Comparison of ENCODE assay signal across 11 cellular contexts in the genomic region with DNA sequence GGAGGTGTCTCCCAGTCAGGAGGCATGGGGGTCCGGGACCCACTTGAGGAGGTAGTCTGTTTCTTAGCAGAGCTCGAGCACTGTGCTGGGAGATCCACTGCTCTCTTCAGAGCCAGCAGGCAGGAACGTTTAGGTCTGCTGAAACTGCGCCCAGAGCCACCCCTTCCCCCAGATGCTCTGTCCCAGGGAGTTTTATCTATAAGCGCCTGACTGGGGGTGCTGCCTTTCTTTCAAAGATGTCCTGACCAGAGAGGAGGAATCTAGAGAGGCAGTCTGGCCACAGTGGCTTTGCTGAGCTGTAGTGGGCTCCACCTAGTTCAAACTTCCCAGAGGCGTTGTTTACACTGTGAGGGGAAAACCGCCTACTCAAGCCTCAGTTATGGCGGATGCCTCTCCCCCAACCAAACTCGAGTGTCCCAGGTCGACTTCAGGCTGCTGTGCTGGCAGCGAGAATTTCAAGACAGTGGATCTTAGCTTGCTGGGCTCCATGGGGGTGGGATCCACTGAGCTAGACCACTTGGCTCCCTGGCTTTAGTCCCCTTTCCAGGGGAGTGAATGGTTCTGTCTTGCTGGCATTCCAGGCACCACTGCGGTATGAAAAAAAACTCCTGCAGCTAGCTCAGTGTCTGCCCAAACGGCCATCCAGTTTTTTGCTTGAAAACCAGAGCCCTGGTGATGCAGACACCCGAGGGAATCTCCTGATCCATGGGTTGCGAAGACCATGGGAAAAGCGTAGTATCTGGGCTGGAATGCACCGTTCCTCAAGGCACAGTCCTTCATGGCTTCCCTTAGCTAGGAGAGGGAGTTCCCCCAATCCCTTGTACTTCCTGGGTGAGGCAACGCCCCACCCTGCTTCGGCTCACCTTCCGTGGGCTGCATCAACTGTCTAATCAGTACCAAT. TPM values are rescaled to one million over a fixed set of nuclear protein-coding genes. Genes with fewer than 3 reads are reported as not detected.
"Had no signal": no experiment of that assay in that cellular context is flagged by ENCODE, and none has a peak within 500 bp of the region (broad histone marks: within the 10 kb centered on the region; RNA-seq: fewer than 3 reads in every experiment).

No MANE protein-coding gene starts in this region.

RNA-seq across cellular contexts. Expression of gene GRHL3, which starts 44.7 kb away (rescaled TPM):
- total RNA-seq: activated CD4-positive, alpha-beta memory T cell treated with anti-CD3 and anti-CD28 coated beads for 36 hours; activated CD4-positive, alpha-beta T cell treated with anti-CD3 and anti-CD28 coated beads, Interleukin-2, amount 10 ng/mL, durations not matched to agents 24 days and 14 days; activated CD8-positive, alpha-beta memory T cell treated with anti-CD3 and anti-CD28 coated beads for 36 hours; activated CD8-positive, alpha-beta T cell treated with anti-CD3 and anti-CD28 coated beads for 36 hours; activated naive CD8-positive, alpha-beta T cell treated with anti-CD3 and anti-CD28 coated beads, Interleukin-2, amount 10 ng/mL, durations not matched to agents 7 days and 5 days; activated T-helper 2 cell treated with anti-CD3 and anti-CD28 coated beads, Interferon-gamma antibody, Interleukin-2, Interleukin-4, amounts not matched to agents 10 μg/mL and 5 μg/mL and 100 μg/mL, durations not matched to agents 14 hours and 24 hours and 36 hours; ascending aorta; T-cell; T-helper 17 cell; T-helper 2 cell treated with Interferon-gamma antibody and Interleukin-4, amounts not matched to agents 100 ng/mL and 5 ng/mL, for 36 hours had no signal
- polyA plus RNA-seq: cardiac muscle cell had no signal
